Comparison of ENCODE assay signal across 1 cellular context in genomic region chr3:197297020-197297419, GRCh38.
TF ChIP-seq lines count a peak whose summit lies in the region.

No MANE protein-coding gene starts in this region.

TF ChIP-seq in K562, 482 proteins besides CTCF, POLR2A, EP300 and RAD21 (continued from another document):
- TF ChIP-seq ZNF740 (CRISPR knock-in tag; IDR thresholded peaks at IDR 0.05) (peak; percentile 72; the same call in 1 of the 2 replicates), ZNF740 (tag; IDR thresholded peaks at IDR 0.05) (no peak), ZMIZ1 (IDR thresholded peaks at IDR 0.05; ENCODE audit: low read depth in 2 of 2, low read length in 2 of 2) (no peak), PKNOX1 (IDR thresholded peaks at IDR 0.05) (0 out of 2 replicates have a peak, but pooled peaks have one; percentile 11), AFF1 (IDR thresholded peaks at IDR 0.05; ENCODE audit: low read depth in 1 of 2, partially characterized antibody in 2 of 2) (peak in 1 of 2 experiments; percentile 49), TFAM (CRISPR knock-in tag; conservative IDR thresholded peaks at IDR 0.05) (no peak), CBX2 (IDR thresholded peaks at IDR 0.05; ENCODE audit: insufficient read depth, low read length, poor library complexity, severe bottlenecking) (no peak), BMI1 (IDR thresholded peaks at IDR 0.05; ENCODE audit: low read length) (no peak), FOXK2 (conservative IDR thresholded peaks at IDR 0.05 in 1 of 2, IDR thresholded peaks at IDR 0.05 in 1 of 2; ENCODE audit: low read depth in 2 of 2) (0 out of 4 replicates have a peak, but pooled peaks of 1 of the 2 experiments have one; percentile 24), TFE3 (CRISPR knock-in tag; IDR thresholded peaks at IDR 0.05) (no peak)
